ENCODE assay signal across 8 cellular contexts in the genomic region with DNA sequence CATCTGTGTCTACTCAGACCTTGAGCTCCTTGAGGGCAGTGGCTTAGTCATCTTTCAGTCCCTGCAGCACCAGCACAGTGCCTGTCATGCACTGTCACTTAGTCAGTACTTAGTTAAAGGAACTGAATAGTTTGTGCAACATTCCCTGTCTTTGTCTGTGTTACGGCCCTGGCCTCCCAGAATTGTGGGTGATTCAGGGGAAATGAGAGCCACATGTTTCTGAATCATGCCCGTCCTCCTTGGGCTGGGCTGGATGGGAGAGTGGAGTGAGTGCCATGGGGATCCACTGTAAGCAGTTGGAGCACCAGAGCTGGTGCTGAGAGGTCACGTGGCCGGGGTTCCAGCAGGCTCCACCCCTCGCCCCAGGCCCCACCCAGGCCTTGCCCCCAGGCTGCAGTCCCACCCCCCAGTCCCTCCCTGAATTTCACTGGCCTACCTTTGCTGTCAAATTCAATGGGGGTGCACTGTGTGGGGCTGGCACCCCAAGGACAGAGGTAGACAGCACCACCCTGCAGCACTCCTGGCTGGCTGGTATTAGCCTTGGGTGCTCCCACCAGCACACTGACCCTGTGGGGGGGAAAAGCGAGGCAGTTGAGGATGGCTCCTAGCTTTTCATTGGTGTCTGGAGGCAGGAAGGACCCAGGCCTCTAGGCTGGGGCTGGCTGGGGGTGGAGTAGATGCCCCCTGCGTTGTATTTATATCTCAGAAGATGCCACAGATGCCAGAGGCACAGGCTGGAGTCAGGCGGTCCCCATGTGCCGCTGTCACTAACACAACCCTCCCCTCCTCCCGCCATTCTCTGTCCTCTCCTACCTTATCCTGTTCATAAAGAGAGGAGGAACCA. TPM values are rescaled to one million over a fixed set of nuclear protein-coding genes. Genes with fewer than 3 reads are reported as not detected.
DNase-seq lines count a peak whose midpoint lies in the region; ATAC-seq and TF ChIP-seq lines count a peak whose summit lies in the region.

No MANE protein-coding gene starts in this region.

- POLR2A ChIA-PET in BJ (lab: Charles Lee), result interaction anchor here (0.9 kb wide), 1 partner anchor 33 kb away, joined by 3 read pairs; no protein-coding TSS in a partner anchor

- H3K4me3 ChIP-seq in BJ (ENCODE audit: low read depth, low read length), result no peak overlapping the region

- H3K36me3 ChIP-seq in BJ (ENCODE audit: control insufficient read depth, insufficient read depth, low read length), result peaks cover 31% of the 10 kb centered on the region

- CTCF ChIA-PET in BJ (lab: Yijun Ruan, JAX), result interaction anchor here (0.5 to 11.8 kb wide), 9 partner anchors 8 to 32 kb away, joined by 3 to 209 read pairs (median 10); no protein-coding TSS in a partner anchor
- CTCF ChIA-PET in activated naive CD4-positive, alpha-beta T cell treated with anti-CD3 and anti-CD28 coated beads for 36 hours (lab: Charles Lee), result interaction anchor here (1.2 to 14.5 kb wide), 6 partner anchors 11 to 31 kb away, joined by 3 to 257 read pairs (median 5); no protein-coding TSS in a partner anchor

- ATAC-seq in HG03521 (IDR thresholded peaks at IDR 0.05; ENCODE audit: unreplicated experiment) (no peak), GM18517 (IDR thresholded peaks at IDR 0.05; ENCODE audit: unreplicated experiment) (no peak)

- H3K4me1 Mint-ChIP-seq in activated naive CD4-positive, alpha-beta T cell treated with anti-CD3 and anti-CD28 coated beads for 36 hours (ENCODE audit: low read depth), result peaks cover 58% of the 10 kb centered on the region

- H3K9me3 Mint-ChIP-seq in activated naive CD4-positive, alpha-beta T cell treated with anti-CD3 and anti-CD28 coated beads for 36 hours, result no peaks in the 10 kb centered on the region

- no peaks in the 10 kb centered on the region for H3K27me3 ChIP-seq in BJ (ENCODE audit: control insufficient read depth, insufficient read depth, low read length)

- TF ChIP-seq CTCF in BJ (IDR thresholded peaks at IDR 0.05; ENCODE audit: insufficient read depth, low read depth, low read length), result no peak

- peak overlapping the region; percentile 96 for H3K27ac Mint-ChIP-seq in activated naive CD4-positive, alpha-beta T cell treated with anti-CD3 and anti-CD28 coated beads for 36 hours

- no peaks in the 10 kb centered on the region for H3K27me3 Mint-ChIP-seq in activated naive CD4-positive, alpha-beta T cell treated with anti-CD3 and anti-CD28 coated beads for 36 hours (ENCODE audit: low read depth)

- intact Hi-C loops in activated naive CD4-positive, alpha-beta T cell treated with anti-CD3 and anti-CD28 coated beads for 36 hours (cut with micrococcal nuclease), result loop anchor here (1.0 to 10.0 kb wide), 8 partner anchors 8 to 1926 kb away; a partner anchor contains a TSS
- intact Hi-C loops in cardiac septum (cut with DNase I), result no loop called here

- H3K4me3 Mint-ChIP-seq in activated naive CD4-positive, alpha-beta T cell treated with anti-CD3 and anti-CD28 coated beads for 36 hours, result peak overlapping the region; percentile 38

- peak; percentile 98 for DNase-seq in BJ (ENCODE audit: low read depth)
- peak; percentile 58 for DNase-seq in NOMO-1 treated with dmso at 0.1 percent for 144 hours (lab: John Stamatoyannopoulos, UW; ENCODE audit: unreplicated experiment)
- DNase-seq in activated naive CD4-positive, alpha-beta T cell treated with anti-CD3 and anti-CD28 coated beads for 36 hours, result peak; percentile 71
- peak; percentile 88 for DNase-seq in cardiac septum (ENCODE audit: low spot score)
- DNase-seq in stimulated activated CD4-positive, alpha-beta T cell treated with anti-CD3 and anti-CD28 coated beads, Interleukin-12 subunit alpha, Interleukin-12 subunit beta, amount 100 ng/mL, for 4 hours, result peak; percentile 47
- no peak for DNase-seq in ecto neural progenitor cell (ENCODE audit: low spot score)

- H3K36me3 Mint-ChIP-seq in activated naive CD4-positive, alpha-beta T cell treated with anti-CD3 and anti-CD28 coated beads for 36 hours (ENCODE audit: low read depth), result peaks cover 3% of the 10 kb centered on the region

RNA-seq across cellular contexts. Expression of a gene that starts 7.4 kb away (rescaled TPM):
- 170 and 375 TPM in 2 replicates for polyA plus RNA-seq in BJ (2011; rRNA removed)
- polyA minus RNA-seq in BJ (2011; rRNA and poly(A)+ RNA removed), result 199 and 236 TPM in 2 replicates
- 10 to 100 TPM; 17.9 to 18.4 TPM for total RNA-seq in activated naive CD4-positive, alpha-beta T cell treated with anti-CD3 and anti-CD28 coated beads for 36 hours
- total RNA-seq in cardiac septum, result 48.2 TPM

RNA-seq across cellular contexts. Expression of a gene that starts 27.1 kb away (rescaled TPM):
- polyA plus RNA-seq in BJ (2011; rRNA removed), result 0.92 and 0.96 TPM in 2 replicates
- 1.1 and 1.2 TPM in 2 replicates for polyA minus RNA-seq in BJ (2011; rRNA and poly(A)+ RNA removed)
- total RNA-seq in activated naive CD4-positive, alpha-beta T cell treated with anti-CD3 and anti-CD28 coated beads for 36 hours, result 1 to 10 TPM in 1 of 2 experiments, under 1 TPM in 1; 0.93 to 1.1 TPM
- total RNA-seq in cardiac septum, result 4.8 TPM

RNA-seq across cellular contexts. Expression of a gene that starts 47.3 kb away (rescaled TPM):
- polyA plus RNA-seq in BJ (2011; rRNA removed), result not detected in 2 replicates
- polyA minus RNA-seq in BJ (2011; rRNA and poly(A)+ RNA removed), result not detected in 2 replicates
- 1 to 10 TPM; 1.2 TPM for total RNA-seq in activated naive CD4-positive, alpha-beta T cell treated with anti-CD3 and anti-CD28 coated beads for 36 hours
- 0.22 TPM for total RNA-seq in cardiac septum
